Comparison of ENCODE assay signal across 24 cellular contexts in the genomic region with DNA sequence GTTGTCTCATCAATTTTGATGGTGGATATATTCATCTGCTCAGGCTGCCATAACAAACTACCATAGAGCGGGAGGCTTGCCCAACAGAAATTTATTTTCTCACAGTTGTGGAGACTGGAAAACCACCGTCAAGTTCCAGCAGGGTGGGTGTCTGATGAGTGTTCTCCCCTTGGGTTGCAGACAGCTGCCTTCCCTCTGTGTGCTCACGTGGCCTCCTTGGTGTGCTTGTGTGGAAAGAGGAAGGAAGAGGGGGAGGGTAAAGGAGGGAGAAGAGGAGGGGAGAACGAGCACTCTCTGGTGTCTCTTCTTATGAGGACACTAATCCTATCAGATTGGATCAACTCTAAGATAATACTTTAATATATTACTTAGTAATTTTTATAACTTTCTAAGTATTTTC.
DNase-seq lines count a peak whose midpoint lies in the region; ATAC-seq, FAIRE-seq and TF ChIP-seq lines count a peak whose summit lies in the region.
"Had no signal": no experiment of that assay in that cellular context is flagged by ENCODE, and none has a peak within 500 bp of the region (broad histone marks: within the 10 kb centered on the region; RNA-seq: fewer than 3 reads in every experiment).

No MANE protein-coding gene starts in this region.

- H3K4me1 Mint-ChIP-seq in dendritic cell treated with granulocyte-macrophage colony-stimulating factor and Interleukin-4, amounts not matched to agents 40 ng/mL and 50 ng/mL, for 4 days (ENCODE audit: low read depth), result peaks cover 12% of the 10 kb centered on the region
- peaks cover 10 to 12% of the 10 kb centered on the region in 2 donors for H3K4me1 Mint-ChIP-seq in effector memory CD8-positive, alpha-beta T cell (ENCODE audit: low read depth in 2 of 2)

- no peaks in the 10 kb centered on the region for H3K36me3 ChIP-seq in right lobe of liver
- H3K36me3 ChIP-seq in HepG2 (replicated peaks in 1 of 2; ENCODE audit: control insufficient read depth in 1 of 2, insufficient read depth in 2 of 2, low read length in 2 of 2), result no peaks in the 10 kb centered on the region
- H3K36me3 ChIP-seq: brain microvascular endothelial cell, gastrocnemius medialis, prostate gland, upper lobe of left lung, WERI-Rb-1 had no signal

- no TSS peak for BruUV-seq in HepG2 (replicated peaks; lab: Mats Ljungman, UMichigan)

- H3K9me3 Mint-ChIP-seq in dendritic cell treated with granulocyte-macrophage colony-stimulating factor and Interleukin-4, amounts not matched to agents 40 ng/mL and 50 ng/mL, for 4 days, result peaks cover under 1% of the 10 kb centered on the region
- no peaks in the 10 kb centered on the region for H3K9me3 Mint-ChIP-seq in effector memory CD8-positive, alpha-beta T cell
- H3K9me3 Mint-ChIP-seq: CD4-positive, alpha-beta memory T cell; natural killer cell had no signal

- no peak for DNase-seq in right lobe of liver
- DNase-seq in HepG2 (ENCODE audit: low spot score), result no peak
- peak; percentile 32 for DNase-seq in SIG-M5 (lab: John Stamatoyannopoulos, UW)
- no peak for DNase-seq in effector memory CD8-positive, alpha-beta T cell
- no peak for DNase-seq in NCI-H1092 (lab: John Stamatoyannopoulos, UW)
- DNase-seq in HuH-7 (ENCODE audit: low spot score), result no peak
- DNase-seq: activated CD8-positive, alpha-beta T cell treated with anti-CD3 and anti-CD28 coated beads, Interleukin-2, amount 10 ng/mL, durations not matched to agents 7 days and 5 days; activated T-cell treated with anti-CD3 and anti-CD28 coated beads, Interleukin-2, amount 50 U/mL, for 48 hours; brain microvascular endothelial cell; CD4-positive, alpha-beta memory T cell; dermis blood vessel endothelial cell; natural killer cell; NCI-H187; NCI-H446; stimulated activated CD4-positive, alpha-beta T cell treated with anti-CD3 and anti-CD28 coated beads, Interleukin-15, amount 100 ng/mL, for 24 hours; stimulated activated naive CD8-positive, alpha-beta T cell treated with anti-CD3 and anti-CD28 coated beads, Interleukin-15, Interleukin-2, amounts not matched to agents 100 U/mL and 50 U/mL, for 24 hours; WERI-Rb-1 had no signal

- TF ChIP-seq POLR2A in right lobe of liver (IDR thresholded peaks at IDR 0.05) (no peak), HepG2 (IDR thresholded peaks at IDR 0.05; ENCODE audit: insufficient read depth in 1 of 2, low read depth in 2 of 2, low read length in 2 of 2) (no peak)

- H3K27me3 ChIP-seq in right lobe of liver, result no peaks in the 10 kb centered on the region
- no peaks in the 10 kb centered on the region for H3K27me3 ChIP-seq in HepG2 (ENCODE audit: control insufficient read depth in 1 of 2, insufficient read depth in 2 of 2, low read length in 2 of 2)
- H3K27me3 ChIP-seq: brain microvascular endothelial cell, gastrocnemius medialis, upper lobe of left lung had no signal

- peak in 3 of 4 donors; percentile 24 to 34 (median 33) for ATAC-seq in right lobe of liver
- no peak for ATAC-seq in HepG2
- ATAC-seq in effector memory CD8-positive, alpha-beta T cell (replicated peaks), result no peak
- ATAC-seq in HG02884 (IDR thresholded peaks at IDR 0.05; ENCODE audit: unreplicated experiment), result no peak
- ATAC-seq: activated CD8-positive, alpha-beta T cell treated with anti-CD3 and anti-CD28 coated beads, Interleukin-2, amount 10 ng/mL, durations not matched to agents 7 days and 5 days; gastrocnemius medialis; HCT116; natural killer cell; stimulated activated naive CD8-positive, alpha-beta T cell treated with anti-CD3 and anti-CD28 coated beads, Interleukin-15, Interleukin-2, amounts not matched to agents 100 U/mL and 50 U/mL, for 24 hours had no signal

- H4K20me1 ChIP-seq in HepG2 (ENCODE audit: insufficient read depth, low read length), result no peaks in the 10 kb centered on the region

- no peak overlapping the region for H2AFZ ChIP-seq in HepG2 (ENCODE audit: low read length)

- H3K79me2 ChIP-seq in HepG2 (ENCODE audit: insufficient read depth, low read length), result no peaks in the 10 kb centered on the region

- H3K9ac ChIP-seq in HepG2 (ENCODE audit: insufficient read depth, low read depth, low read length), result no peak overlapping the region

- intact Hi-C loops in right lobe of liver (cut with DNase I) (no loop called here), HepG2 (cut with micrococcal nuclease; ENCODE audit: unreplicated experiment) (no loop called here)
- intact Hi-C loops in dendritic cell treated with granulocyte-macrophage colony-stimulating factor and Interleukin-4, amounts not matched to agents 40 ng/mL and 50 ng/mL, for 4 days (cut with micrococcal nuclease), result no loop called here

- H3K4me3 ChIP-seq in right lobe of liver (no peak overlapping the region), HepG2 (replicated peaks in 1 of 3; ENCODE audit: insufficient read depth in 1 of 3, low read depth in 2 of 3, low read length in 3 of 3) (no peak overlapping the region)
- H3K4me3 ChIP-seq: gastrocnemius medialis, prostate gland, upper lobe of left lung had no signal

- in situ Hi-C loops in HepG2 (cut with HindIII; ENCODE audit: extremely low pct_ligation_motif_present, low pct_unique_long_range_greater_than_20kb), result no loop called here

- H3K4me1 ChIP-seq in right lobe of liver, result no peaks in the 10 kb centered on the region
- no peaks in the 10 kb centered on the region for H3K4me1 ChIP-seq in HepG2 (ENCODE audit: insufficient read depth, low read length)
- H3K4me1 ChIP-seq: prostate gland had no signal

- CTCF ChIA-PET in HepG2 (lab: Yijun Ruan, JAX; ENCODE audit: low intra/inter-chr PET ratio, low total read pairs), result no interaction called here

- peak overlapping the region; percentile 50 for H3K27ac Mint-ChIP-seq in dendritic cell treated with granulocyte-macrophage colony-stimulating factor and Interleukin-4, amounts not matched to agents 40 ng/mL and 50 ng/mL, for 4 days
- no peak overlapping the region for H3K27ac Mint-ChIP-seq in effector memory CD8-positive, alpha-beta T cell
- H3K27ac Mint-ChIP-seq: activated CD8-positive, alpha-beta T cell treated with anti-CD3 and anti-CD28 coated beads, Interleukin-2, amount 10 ng/mL, durations not matched to agents 7 days and 5 days; activated naive CD8-positive, alpha-beta T cell; CD4-positive, alpha-beta memory T cell; natural killer cell had no signal

- no peak for FAIRE-seq in HepG2 (lab: Jason Lieb, UNC)

- TF ChIP-seq CTCF in right lobe of liver (IDR thresholded peaks at IDR 0.05), result no peak
- no peak for TF ChIP-seq CTCF in HepG2 (CRISPR knock-in tag; IDR thresholded peaks at IDR 0.05)

- H3K4me2 ChIP-seq in HepG2 (ENCODE audit: low read depth, low read length), result no peak overlapping the region

- TF ChIP-seq EP300 in HepG2 (IDR thresholded peaks at IDR 0.05; ENCODE audit: low read depth in 2 of 2, low read length in 2 of 2) (no peak), HepG2 (CRISPR knock-in tag; IDR thresholded peaks at IDR 0.05; ENCODE audit: borderline replicate concordance) (no peak)

- peak overlapping the region; percentile 63 for H3K4me3 Mint-ChIP-seq in dendritic cell treated with granulocyte-macrophage colony-stimulating factor and Interleukin-4, amounts not matched to agents 40 ng/mL and 50 ng/mL, for 4 days
- no peak overlapping the region for H3K4me3 Mint-ChIP-seq in effector memory CD8-positive, alpha-beta T cell
- H3K4me3 Mint-ChIP-seq: activated CD8-positive, alpha-beta T cell treated with anti-CD3 and anti-CD28 coated beads, Interleukin-2, amount 10 ng/mL, durations not matched to agents 7 days and 5 days; activated naive CD8-positive, alpha-beta T cell; CD4-positive, alpha-beta memory T cell; natural killer cell had no signal

- POLR2A ChIA-PET in HepG2 (lab: Yijun Ruan, JAX), result no interaction called here

- WGBS in right lobe of liver (ENCODE audit: insufficient coverage, low coverage, low lambda C conversion rate, missing lambda C conversion rate), result 26% methylated on average over 4 of the region's 4 CpGs
- 93% methylated on average over 2 of the region's 4 CpGs for WGBS in HepG2 (ENCODE audit: low lambda C conversion rate)

- H3K36me3 Mint-ChIP-seq in dendritic cell treated with granulocyte-macrophage colony-stimulating factor and Interleukin-4, amounts not matched to agents 40 ng/mL and 50 ng/mL, for 4 days (ENCODE audit: low read depth), result no peaks in the 10 kb centered on the region
- H3K36me3 Mint-ChIP-seq in effector memory CD8-positive, alpha-beta T cell (ENCODE audit: insufficient read depth), result no peaks in the 10 kb centered on the region
- H3K36me3 Mint-ChIP-seq: activated naive CD8-positive, alpha-beta T cell; CD4-positive, alpha-beta memory T cell; natural killer cell had no signal

- H3K27ac ChIP-seq in right lobe of liver (no peak overlapping the region), HepG2 (ENCODE audit: extremely low read length, insufficient read depth, low read length) (no peak overlapping the region)
- H3K27ac ChIP-seq: brain microvascular endothelial cell, gastrocnemius medialis, prostate gland, upper lobe of left lung, WERI-Rb-1 had no signal

- no peak for TF ChIP-seq RAD21 in HepG2 (CRISPR knock-in tag; IDR thresholded peaks at IDR 0.05)

- no peaks in the 10 kb centered on the region for H3K9me3 ChIP-seq in right lobe of liver
- H3K9me3 ChIP-seq in HepG2 (ENCODE audit: low read length), result no peaks in the 10 kb centered on the region
- H3K9me3 ChIP-seq: gastrocnemius medialis, prostate gland had no signal

- no peaks in the 10 kb centered on the region for H3K27me3 Mint-ChIP-seq in dendritic cell treated with granulocyte-macrophage colony-stimulating factor and Interleukin-4, amounts not matched to agents 40 ng/mL and 50 ng/mL, for 4 days
- H3K27me3 Mint-ChIP-seq in effector memory CD8-positive, alpha-beta T cell, result no peaks in the 10 kb centered on the region
- H3K27me3 Mint-ChIP-seq: activated naive CD8-positive, alpha-beta T cell; CD4-positive, alpha-beta memory T cell had no signal

TF ChIP-seq in HepG2, 621 proteins besides CTCF, POLR2A, EP300 and RAD21 (continues in another document):
- TF ChIP-seq ZNF7 (CRISPR knock-in tag; IDR thresholded peaks at IDR 0.05) (no peak), ZFX (CRISPR knock-in tag; IDR thresholded peaks at IDR 0.05; ENCODE audit: low read depth) (no peak), ZSCAN20 (CRISPR knock-in tag; IDR thresholded peaks at IDR 0.05; ENCODE audit: borderline replicate concordance) (no peak), TAF15 (IDR thresholded peaks at IDR 0.05; ENCODE audit: low read depth, low read length, poor library complexity, severe bottlenecking) (no peak), PRMT3 (CRISPR knock-in tag; IDR thresholded peaks at IDR 0.05; ENCODE audit: borderline replicate concordance, low read depth) (no peak), STAG1 (CRISPR knock-in tag; IDR thresholded peaks at IDR 0.05) (no peak), ZNF761 (CRISPR knock-in tag; conservative IDR thresholded peaks at IDR 0.05) (no peak)

Comparison
In these comparisons a context has a peak if more than half of its experiments do, and no peak if none do; other contexts are left out.
1. ATAC-seq: peak in right lobe of liver (3 of 4); none in HepG2 (single experiment), effector memory CD8-positive, alpha-beta T cell (single experiment) and HG02884 (single experiment).